In the genomic region with DNA sequence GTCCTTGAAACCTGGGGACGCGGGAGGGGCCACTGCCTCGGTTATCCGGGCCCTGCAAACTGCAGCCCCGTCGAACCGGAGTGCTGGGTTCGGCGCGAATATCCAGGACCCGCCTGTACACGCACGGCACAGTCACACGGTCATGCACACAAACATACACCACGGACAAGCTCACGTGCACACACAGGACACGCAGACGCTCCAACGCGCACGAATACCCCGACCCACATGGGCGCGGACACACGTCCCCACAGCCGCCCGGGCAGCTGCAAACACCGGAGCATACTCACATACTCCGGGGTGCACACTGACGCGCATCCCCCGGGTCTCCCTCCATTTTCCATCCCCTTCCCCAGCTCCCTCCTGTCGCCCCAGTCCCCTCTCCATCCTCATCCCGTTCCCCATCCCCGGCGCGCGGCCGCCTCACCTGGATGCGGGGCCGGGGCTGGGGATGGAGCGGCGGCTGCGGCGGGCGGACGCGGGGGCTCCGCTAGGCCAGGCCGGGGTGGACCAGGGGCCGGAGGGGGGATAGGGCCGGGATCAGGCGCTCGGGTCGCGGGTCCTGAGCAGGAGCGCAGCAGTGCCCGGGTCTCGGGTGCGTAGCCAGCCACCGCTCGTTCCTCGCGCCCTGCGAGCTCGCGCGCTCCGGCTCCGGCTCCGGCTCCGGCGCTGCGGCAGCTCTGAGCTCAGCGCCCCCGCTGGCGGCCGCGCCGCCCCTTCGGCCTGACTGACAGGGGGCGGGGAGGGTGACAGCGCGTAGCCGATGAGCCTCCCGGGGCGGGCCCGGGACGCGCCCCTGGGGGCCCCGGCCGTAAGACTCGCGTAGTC, we compare ENCODE assay signal across 8 cellular contexts. TPM values are rescaled to one million over a fixed set of nuclear protein-coding genes. Genes with fewer than 3 reads are reported as not detected.
DNase-seq lines count a peak whose midpoint lies in the region; ATAC-seq and TF ChIP-seq lines count a peak whose summit lies in the region.

Gene EIF4E1B, plus strand, starts transcription at position 823 of the 828 bp plus-strand sequence. CDS start 12,113 bp downstream, outside the sequence.
Gene SNCB, minus strand, starts transcription at position 682 of the 828 bp plus-strand sequence. CDS start 880 bp downstream, outside the sequence.

- H3K4me3 ChIP-seq in hepatocyte (peak within 1 kb of the TSS; percentile 52), skeletal muscle satellite cell (ENCODE audit: low read length) (peak within 1 kb of the TSS; percentile 57)

- no peaks in the 10 kb centered on the region for H3K9me3 Mint-ChIP-seq in CD4-positive, alpha-beta T cell
- H3K9me3 Mint-ChIP-seq in activated naive CD8-positive, alpha-beta T cell treated with anti-CD3 and anti-CD28 coated beads, Interleukin-2, amount 10 ng/mL, durations not matched to agents 7 days and 5 days, result no peaks in the 10 kb centered on the region

- H3K4me3 Mint-ChIP-seq in CD4-positive, alpha-beta T cell, result peak within 1 kb of the TSS; percentile 46
- H3K4me3 Mint-ChIP-seq in activated naive CD8-positive, alpha-beta T cell treated with anti-CD3 and anti-CD28 coated beads, Interleukin-2, amount 10 ng/mL, durations not matched to agents 7 days and 5 days, result peak within 1 kb of the TSS; percentile 64

- peaks cover 70% of the 10 kb centered on the region for H3K27me3 ChIP-seq in CD4-positive, alpha-beta T cell (ENCODE audit: control insufficient read depth, insufficient read depth, low read length)
- H3K27me3 ChIP-seq in hepatocyte (peaks cover 84% of the 10 kb centered on the region), skeletal muscle satellite cell (ENCODE audit: control insufficient read depth, insufficient read depth, low read length) (peaks cover 89% of the 10 kb centered on the region)

- no peak within 1 kb of the TSS for H3K27ac ChIP-seq in CD4-positive, alpha-beta T cell (ENCODE audit: low read depth, low read length)
- no peak within 1 kb of the TSS for H3K27ac ChIP-seq in hepatocyte

- CTCF ChIA-PET in CD4-positive, alpha-beta T cell (lab: Charles Lee), result interaction anchor here (0.6 kb wide), 1 partner anchor 50 kb away, joined by 3 read pairs; no protein-coding TSS in a partner anchor

- H3K36me3 ChIP-seq in hepatocyte (replicated peaks; ENCODE audit: insufficient read depth, low read depth) (no peaks in the 10 kb centered on the region), skeletal muscle satellite cell (ENCODE audit: insufficient read depth, low read length) (no peaks in the 10 kb centered on the region)

- POLR2A ChIA-PET in CD4-positive, alpha-beta T cell (lab: Charles Lee), result interaction anchor here (0.7 to 1.5 kb wide), 2 partner anchors 9 to 17 kb away, joined by 3 read pairs; no protein-coding TSS in a partner anchor
- POLR2A ChIA-PET in activated naive CD8-positive, alpha-beta T cell treated with anti-CD3 and anti-CD28 coated beads, Interleukin-2, amount 10 ng/mL, durations not matched to agents 7 days and 5 days (lab: Charles Lee), result interaction anchor here (0.9 to 1.7 kb wide), 4 partner anchors 8 to 17 kb away, joined by 3 to 8 read pairs (median 3); partner anchors contain the start of gene TSPAN17

- H3K27ac Mint-ChIP-seq in CD4-positive, alpha-beta T cell, result no peak within 1 kb of the TSS
- H3K27ac Mint-ChIP-seq in activated naive CD8-positive, alpha-beta T cell treated with anti-CD3 and anti-CD28 coated beads, Interleukin-2, amount 10 ng/mL, durations not matched to agents 7 days and 5 days, result no peak within 1 kb of the TSS

- peaks cover 85% of the 10 kb centered on the region for H3K27me3 Mint-ChIP-seq in CD4-positive, alpha-beta T cell
- H3K27me3 Mint-ChIP-seq in activated naive CD8-positive, alpha-beta T cell treated with anti-CD3 and anti-CD28 coated beads, Interleukin-2, amount 10 ng/mL, durations not matched to agents 7 days and 5 days, result peaks cover 75% of the 10 kb centered on the region

- TF ChIP-seq CTCF in CD4-positive, alpha-beta T cell (IDR thresholded peaks at IDR 0.05), result no peak
- TF ChIP-seq CTCF in hepatocyte (IDR thresholded peaks at IDR 0.05; ENCODE audit: poor library complexity), result no peak

- H3K9ac ChIP-seq in skeletal muscle satellite cell (ENCODE audit: low read depth, low read length), result no peak within 1 kb of the TSS

- 1% methylated on average over 72 of the region's 94 CpGs for WGBS in hepatocyte (ENCODE audit: low lambda C conversion rate, missing lambda C conversion rate)

- no peaks in the 10 kb centered on the region for H3K9me2 ChIP-seq in hepatocyte (replicated peaks; ENCODE audit: insufficient read depth)

- H4K20me1 ChIP-seq in hepatocyte (ENCODE audit: insufficient read depth, poor library complexity, severe bottlenecking), result no peaks in the 10 kb centered on the region

- peak; percentile 75 for ATAC-seq in CD4-positive, alpha-beta T cell (ENCODE audit: poor library complexity)
- ATAC-seq in GM21390 (IDR thresholded peaks at IDR 0.05; ENCODE audit: unreplicated experiment), result peak; percentile 75
- peak; percentile 92 for ATAC-seq in activated naive CD8-positive, alpha-beta T cell treated with anti-CD3 and anti-CD28 coated beads, Interleukin-2, amount 10 ng/mL, durations not matched to agents 7 days and 5 days (ENCODE audit: low read depth)
- ATAC-seq in GM18519 (IDR thresholded peaks at IDR 0.05; ENCODE audit: low FRiP score, unreplicated experiment), result no peak
- no peak for ATAC-seq in HG03439 (IDR thresholded peaks at IDR 0.05; ENCODE audit: unreplicated experiment)

- H3K4me1 ChIP-seq in hepatocyte (ENCODE audit: insufficient read depth) (no peaks in the 10 kb centered on the region), skeletal muscle satellite cell (ENCODE audit: control insufficient read depth, insufficient read depth, low read length) (peaks cover 8% of the 10 kb centered on the region)

- no peaks in the 10 kb centered on the region for H3K36me3 Mint-ChIP-seq in CD4-positive, alpha-beta T cell (ENCODE audit: low read depth)
- no peaks in the 10 kb centered on the region for H3K36me3 Mint-ChIP-seq in activated naive CD8-positive, alpha-beta T cell treated with anti-CD3 and anti-CD28 coated beads, Interleukin-2, amount 10 ng/mL, durations not matched to agents 7 days and 5 days

- peak in 4 of 10 experiments; percentile 31 to 53 (median 37) for DNase-seq in CD4-positive, alpha-beta T cell
- peak; percentile 81 for DNase-seq in NCI-H345 (lab: John Stamatoyannopoulos, UW)
- DNase-seq in activated naive CD8-positive, alpha-beta T cell treated with anti-CD3 and anti-CD28 coated beads, Interleukin-2, amount 10 ng/mL, durations not matched to agents 7 days and 5 days, result peak; percentile 78
- DNase-seq in hepatocyte (ENCODE audit: low spot score), result peak; percentile 72

- H3K4me1 Mint-ChIP-seq in CD4-positive, alpha-beta T cell (ENCODE audit: low read depth), result peaks cover 9% of the 10 kb centered on the region
- H3K4me1 Mint-ChIP-seq in activated naive CD8-positive, alpha-beta T cell treated with anti-CD3 and anti-CD28 coated beads, Interleukin-2, amount 10 ng/mL, durations not matched to agents 7 days and 5 days, result peaks cover 17% of the 10 kb centered on the region

- no peaks in the 10 kb centered on the region for H3K79me2 ChIP-seq in hepatocyte

- H3K4me2 ChIP-seq in hepatocyte (peak within 1 kb of the TSS; percentile 97), skeletal muscle satellite cell (ENCODE audit: low read length) (peak within 1 kb of the TSS; percentile 88)

- H3K9me3 ChIP-seq in CD4-positive, alpha-beta T cell (ENCODE audit: control insufficient read depth, low read length), result no peaks in the 10 kb centered on the region
- H3K9me3 ChIP-seq in hepatocyte (ENCODE audit: low read depth) (no peaks in the 10 kb centered on the region), skeletal muscle satellite cell (replicated peaks; ENCODE audit: low read length) (no peaks in the 10 kb centered on the region)

- peak within 1 kb of the TSS; percentile 66 for H2AFZ ChIP-seq in hepatocyte

- intact Hi-C loops in CD4-positive, alpha-beta T cell (cut with DNase I, micrococcal nuclease), result no loop called here

RNA-seq across cellular contexts. Expression of gene EIF4E1B, which starts in this region (rescaled TPM):
- not detected for total RNA-seq in CD4-positive, alpha-beta T cell
- total RNA-seq in activated naive CD8-positive, alpha-beta T cell treated with anti-CD3 and anti-CD28 coated beads, Interleukin-2, amount 10 ng/mL, durations not matched to agents 7 days and 5 days, result not detected
- not detected in 2 replicates for total RNA-seq in hepatocyte
- not detected in 2 replicates for polyA plus RNA-seq in hepatocyte
- total RNA-seq in skeletal muscle satellite cell (2012; rRNA removed), result not detected in 2 replicates

RNA-seq across cellular contexts. Expression of gene SNCB, which starts in this region (rescaled TPM):
- not detected for total RNA-seq in CD4-positive, alpha-beta T cell
- total RNA-seq in activated naive CD8-positive, alpha-beta T cell treated with anti-CD3 and anti-CD28 coated beads, Interleukin-2, amount 10 ng/mL, durations not matched to agents 7 days and 5 days, result under 1 TPM in 1 of 2 experiments, not detected in 1; 0.28 TPM
- total RNA-seq in hepatocyte, result not detected in 2 replicates
- 0.57 TPM in 1 of 2 replicates, not detected in the other for polyA plus RNA-seq in hepatocyte
- 1.8 and 2.4 TPM in 2 replicates for total RNA-seq in skeletal muscle satellite cell (2012; rRNA removed)

Comparison
In these comparisons a context has a peak if more than half of its experiments do, and no peak if none do; other contexts are left out.
1. Peak in ATAC-seq in CD4-positive, alpha-beta T cell; RNA of the genes that start here not detected or under 1 TPM.
2. Peak in DNase-seq and ATAC-seq in activated naive CD8-positive, alpha-beta T cell treated with anti-CD3 and anti-CD28 coated beads, Interleukin-2, amount 10 ng/mL, durations not matched to agents 7 days and 5 days; RNA of the genes that start here not detected or under 1 TPM.
3. Peak in DNase-seq, H3K4me3 ChIP-seq and H3K4me2 ChIP-seq in hepatocyte; RNA of the genes that start here not detected or under 1 TPM.